In genomic region chr11:44030996-44031395, GRCh38 we compare ENCODE assay signal across 13 cellular contexts. TPM values are rescaled to one million over a fixed set of nuclear protein-coding genes. Genes with fewer than 3 reads are reported as not detected.
DNase-seq lines count a peak whose midpoint lies in the region; ATAC-seq and TF ChIP-seq lines count a peak whose summit lies in the region.
"Had no signal": no experiment of that assay in that cellular context is flagged by ENCODE, and none has a peak within 500 bp of the region (broad histone marks: within the 10 kb centered on the region; RNA-seq: fewer than 3 reads in every experiment).

No MANE protein-coding gene starts in this region.

- no peak for ATAC-seq in GM18511 (IDR thresholded peaks at IDR 0.05; ENCODE audit: unreplicated experiment)
- ATAC-seq: activated CD4-positive, CD25-positive, alpha-beta regulatory T cell treated with anti-CD3 and anti-CD28 coated beads, Interleukin-2, amount 50 U/mL, for 24 hours; activated naive CD8-positive, alpha-beta T cell treated with anti-CD3 and anti-CD28 coated beads, Interleukin-2, amount 50 U/mL, for 24 hours had no signal

- H3K27ac Mint-ChIP-seq in mesothelial cell of epicardium, result peak overlapping the region; percentile 91
- H3K27ac Mint-ChIP-seq: activated naive CD8-positive, alpha-beta T cell treated with anti-CD3 and anti-CD28 coated beads, Interleukin-2, amount 50 U/mL, for 24 hours; B cell had no signal

- peaks cover 9% of the 10 kb centered on the region for H3K9me3 Mint-ChIP-seq in mesothelial cell of epicardium

- no peaks in the 10 kb centered on the region for H3K9me3 ChIP-seq in Peyer's patch
- H3K9me3 ChIP-seq in duodenal mucosa (ENCODE audit: control insufficient read depth in 1 of 2, low read length in 2 of 2), result peaks cover 0 to 2% of the 10 kb centered on the region in 2 donors
- H3K9me3 ChIP-seq in suprapubic skin, result peaks cover 5% of the 10 kb centered on the region

- H3K4me3 ChIP-seq in Peyer's patch (no peak overlapping the region), duodenal mucosa (ENCODE audit: low read depth in 1 of 2, low read length in 2 of 2) (no peak overlapping the region), suprapubic skin (no peak overlapping the region), brain microvascular endothelial cell (ENCODE audit: low read depth, low read length) (no peak overlapping the region)

- TF ChIP-seq CTCF in Peyer's patch (IDR thresholded peaks at IDR 0.05) (no peak), mesothelial cell of epicardium (IDR thresholded peaks at IDR 0.05; ENCODE audit: unreplicated experiment) (no peak), suprapubic skin (IDR thresholded peaks at IDR 0.05) (no peak), brain microvascular endothelial cell (IDR thresholded peaks at IDR 0.05; ENCODE audit: low read depth, low read length, missing control alignments) (no peak)

- H3K36me3 ChIP-seq in Peyer's patch (no peaks in the 10 kb centered on the region), duodenal mucosa (ENCODE audit: control insufficient read depth in 1 of 2, insufficient read depth in 2 of 2, low read length in 2 of 2) (no peaks in the 10 kb centered on the region), suprapubic skin (no peaks in the 10 kb centered on the region), brain microvascular endothelial cell (replicated peaks) (no peaks in the 10 kb centered on the region)

- TF ChIP-seq EP300 in suprapubic skin (IDR thresholded peaks at IDR 0.05), result no peak

- H3K27me3 Mint-ChIP-seq in mesothelial cell of epicardium (ENCODE audit: low read depth), result peaks cover 13% of the 10 kb centered on the region

- H3K4me3 Mint-ChIP-seq in mesothelial cell of epicardium, result no peak overlapping the region
- H3K4me3 Mint-ChIP-seq: activated naive CD8-positive, alpha-beta T cell treated with anti-CD3 and anti-CD28 coated beads, Interleukin-2, amount 50 U/mL, for 24 hours; B cell had no signal

- no peak for TF ChIP-seq POLR2A in Peyer's patch (IDR thresholded peaks at IDR 0.05)
- TF ChIP-seq POLR2A in suprapubic skin (IDR thresholded peaks at IDR 0.05), result no peak

- in situ Hi-C loops in brain microvascular endothelial cell (cut with HindIII; ENCODE audit: low pct_ligation_motif_present, low sequenced_read_pairs), result loop anchor here (25.0 kb wide), 1 partner anchor 119 kb away; no protein-coding TSS in a partner anchor

- peaks cover 10% of the 10 kb centered on the region for H3K4me1 Mint-ChIP-seq in mesothelial cell of epicardium
- H3K4me1 Mint-ChIP-seq: activated naive CD8-positive, alpha-beta T cell treated with anti-CD3 and anti-CD28 coated beads, Interleukin-2, amount 50 U/mL, for 24 hours; B cell had no signal

- WGBS in suprapubic skin, result 69% methylated on average over 5 of the region's 5 CpGs

- H3K27me3 ChIP-seq in Peyer's patch, result no peaks in the 10 kb centered on the region
- H3K27me3 ChIP-seq in duodenal mucosa (ENCODE audit: control insufficient read depth in 1 of 2, insufficient read depth in 2 of 2, low read length in 2 of 2), result peaks cover 0 to 3% of the 10 kb centered on the region in 2 donors
- no peaks in the 10 kb centered on the region for H3K27me3 ChIP-seq in suprapubic skin
- no peaks in the 10 kb centered on the region for H3K27me3 ChIP-seq in brain microvascular endothelial cell (replicated peaks)

- DNase-seq in Peyer's patch (no peak), mesothelial cell of epicardium (ENCODE audit: low spot score in 2 of 2, unreplicated experiment in 2 of 2) (no peak), suprapubic skin (ENCODE audit: low spot score in 2 of 2) (peak in 1 of 2 donors; percentile 43), brain microvascular endothelial cell (no peak), UCSD-AML1 (lab: John Stamatoyannopoulos, UW; ENCODE audit: unreplicated experiment) (no peak)
- no peak for DNase-seq in activated CD4-positive, alpha-beta T cell treated with anti-CD3 and anti-CD28 coated beads for 1 hour
- DNase-seq: activated naive CD8-positive, alpha-beta T cell treated with anti-CD3 and anti-CD28 coated beads, Interleukin-2, amount 50 U/mL, for 24 hours; effector CD4-positive, alpha-beta T cell; stimulated activated CD4-positive, alpha-beta T cell treated with anti-CD3 and anti-CD28 coated beads, Interleukin-15, amount 100 ng/mL, for 24 hours had no signal

- H3K36me3 Mint-ChIP-seq in mesothelial cell of epicardium, result no peaks in the 10 kb centered on the region

- H3K4me1 ChIP-seq in Peyer's patch (no peaks in the 10 kb centered on the region), duodenal mucosa (ENCODE audit: control insufficient read depth in 1 of 2, insufficient read depth in 2 of 2, low read length in 2 of 2) (no peaks in the 10 kb centered on the region), suprapubic skin (peaks cover 5% of the 10 kb centered on the region)

- peak overlapping the region in 1 of 2 donors; percentile 11 for H3K9ac ChIP-seq in duodenal mucosa (ENCODE audit: low read depth in 1 of 2, low read length in 2 of 2)

- H3K27ac ChIP-seq in Peyer's patch, result peak overlapping the region; percentile 42 to 77 (median 60)
- H3K27ac ChIP-seq in duodenal mucosa (ENCODE audit: low read depth, low read length), result peak overlapping the region; percentile 64
- H3K27ac ChIP-seq in suprapubic skin, result peak overlapping the region; percentile 73
- H3K27ac ChIP-seq in brain microvascular endothelial cell, result no peak overlapping the region

RNA-seq across cellular contexts. Expression of gene ACCSL, which starts 16.8 kb away (rescaled TPM):
- not detected for total RNA-seq in Peyer's patch
- not detected in 3 replicates for total RNA-seq in mesothelial cell of epicardium
- under 1 TPM in 1 of 4 donors, not detected in 3; 0.60 TPM for total RNA-seq in suprapubic skin
- total RNA-seq: B cell had no signal

RNA-seq across cellular contexts. Expression of gene ACCS, which starts 35.1 kb away (rescaled TPM):
- total RNA-seq in Peyer's patch (10 to 100 TPM; 31.5 to 70.7 (median 46.3) TPM), mesothelial cell of epicardium (54.2 to 60.1 TPM (median 58.3 TPM) in 3 replicates), suprapubic skin (10 to 100 TPM; 17.4 to 54.1 (median 30.1) TPM)
